Comparison of ENCODE assay signal across 12 cellular contexts in genomic region chr10:46223064-46223480, GRCh38.
A peak's percentile ranks its signal among the peaks of the same experiment; 100 is the strongest.
DNase-seq lines count a peak whose midpoint lies in the region; ATAC-seq and TF ChIP-seq lines count a peak whose summit lies in the region.
"Had no signal": no experiment of that assay in that cellular context is flagged by ENCODE, and none has a peak within 500 bp of the region (broad histone marks: within the 10 kb centered on the region; RNA-seq: fewer than 3 reads in every experiment).

No MANE protein-coding gene starts in this region.

- 0 out of 2 replicates have a peak, but pooled peaks have one; percentile 9 for TF ChIP-seq CTCF in AG10803 (conservative IDR thresholded peaks at IDR 0.05; ENCODE audit: low read length)
- TF ChIP-seq CTCF in GM12873 (IDR thresholded peaks at IDR 0.05; ENCODE audit: insufficient read depth, low read depth, low read length, missing control alignments): peak; percentile 62
- peak; percentile 37 for TF ChIP-seq CTCF in SU-DHL-6 (IDR thresholded peaks at IDR 0.05; ENCODE audit: insufficient read depth, low read length, poor library complexity, severe bottlenecking)
- peak; percentile 47 for TF ChIP-seq CTCF in foreskin keratinocyte (conservative IDR thresholded peaks at IDR 0.05)

- H3F3A ChIP-seq in SU-DHL-6 (ENCODE audit: insufficient read depth): no peaks in the 10 kb centered on the region

- no peaks in the 10 kb centered on the region for H4K20me1 ChIP-seq in SU-DHL-6 (ENCODE audit: low read depth, low read length)

- H3K36me3 ChIP-seq in SU-DHL-6 (ENCODE audit: low read length): no peaks in the 10 kb centered on the region
- H3K36me3 ChIP-seq: upper lobe of left lung had no signal

- H3K9ac ChIP-seq in SU-DHL-6 (ENCODE audit: low read length): no peak overlapping the region

- no peaks in the 10 kb centered on the region for H3K27me3 ChIP-seq in SU-DHL-6 (ENCODE audit: low read length)
- H3K27me3 ChIP-seq in foreskin keratinocyte: peaks cover 8% of the 10 kb centered on the region
- H3K27me3 ChIP-seq: dorsolateral prefrontal cortex, upper lobe of left lung had no signal

- H3K4me3 ChIP-seq in AG10803 (ENCODE audit: low read length) (no peak overlapping the region), SU-DHL-6 (ENCODE audit: insufficient read depth, low read length, poor library complexity, severe bottlenecking) (no peak overlapping the region)
- H3K4me3 ChIP-seq: dorsolateral prefrontal cortex, upper lobe of left lung had no signal

- H3K27ac ChIP-seq in SU-DHL-6 (ENCODE audit: low read depth, low read length) (no peak overlapping the region), foreskin keratinocyte (no peak overlapping the region)
- H3K27ac ChIP-seq: dorsolateral prefrontal cortex, upper lobe of left lung had no signal

- no peak for DNase-seq in AG10803 (ENCODE audit: low read depth)
- DNase-seq in foreskin keratinocyte: no peak
- no peak for DNase-seq in NOMO-1 (lab: John Stamatoyannopoulos, UW; ENCODE audit: unreplicated experiment in 2 of 2)
- no peak for DNase-seq in NCI-H1092 (lab: John Stamatoyannopoulos, UW)
- DNase-seq in NCI-H1092 treated with DMSO at 0.1 percent for 48 hours (lab: John Stamatoyannopoulos, UW): no peak
- DNase-seq: naive B cell, NCI-H1105 had no signal

- H3K4me1 ChIP-seq in foreskin keratinocyte: no peaks in the 10 kb centered on the region
- H3K4me1 ChIP-seq: upper lobe of left lung had no signal

- no peaks in the 10 kb centered on the region for H3K9me2 ChIP-seq in SU-DHL-6 (replicated peaks; ENCODE audit: insufficient read depth, low read length)

- H3K4me2 ChIP-seq in SU-DHL-6 (ENCODE audit: low read depth, low read length, poor library complexity, severe bottlenecking): no peak overlapping the region

- H3K9me3 ChIP-seq in SU-DHL-6 (ENCODE audit: insufficient read depth, low read length): no peaks in the 10 kb centered on the region
- H3K9me3 ChIP-seq: upper lobe of left lung had no signal

- H3K79me2 ChIP-seq in SU-DHL-6 (ENCODE audit: insufficient read depth, low read length): no peaks in the 10 kb centered on the region

- ATAC-seq in foreskin keratinocyte: peak; percentile 16
- no peak for ATAC-seq in GM21423 (IDR thresholded peaks at IDR 0.05; ENCODE audit: unreplicated experiment)

- H2AFZ ChIP-seq in SU-DHL-6 (ENCODE audit: low read depth, low read length, severe bottlenecking): peak overlapping the region; percentile 35

Comparison
In these comparisons a context has a peak if more than half of its experiments do, and no peak if none do; other contexts are left out.
1. CTCF ChIP-seq: peak in every context shown above with its lines; median percentile 62 in GM12873; 47 in foreskin keratinocyte; 37 in SU-DHL-6; 9 in AG10803.